In genomic region chr2:113756088-113757058, GRCh38 we compare ENCODE assay signal across 8 cellular contexts. TPM values are rescaled to one million over a fixed set of nuclear protein-coding genes. Genes with fewer than 3 reads are reported as not detected.
DNase-seq lines count a peak whose midpoint lies in the region; ATAC-seq, FAIRE-seq and TF ChIP-seq lines count a peak whose summit lies in the region.

A gene with protein sequence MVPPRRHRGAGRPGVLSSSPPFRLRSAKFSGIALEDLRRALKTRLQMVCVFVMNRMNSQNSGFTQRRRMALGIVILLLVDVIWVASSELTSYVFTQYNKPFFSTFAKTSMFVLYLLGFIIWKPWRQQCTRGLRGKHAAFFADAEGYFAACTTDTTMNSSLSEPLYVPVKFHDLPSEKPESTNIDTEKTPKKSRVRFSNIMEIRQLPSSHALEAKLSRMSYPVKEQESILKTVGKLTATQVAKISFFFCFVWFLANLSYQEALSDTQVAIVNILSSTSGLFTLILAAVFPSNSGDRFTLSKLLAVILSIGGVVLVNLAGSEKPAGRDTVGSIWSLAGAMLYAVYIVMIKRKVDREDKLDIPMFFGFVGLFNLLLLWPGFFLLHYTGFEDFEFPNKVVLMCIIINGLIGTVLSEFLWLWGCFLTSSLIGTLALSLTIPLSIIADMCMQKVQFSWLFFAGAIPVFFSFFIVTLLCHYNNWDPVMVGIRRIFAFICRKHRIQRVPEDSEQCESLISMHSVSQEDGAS (minus strand): TSS chr2:113756642. CDS start chr2:113756409, 233 bp downstream.

- H3K36me3 ChIP-seq in OCI-LY1 (ENCODE audit: insufficient read depth, low read length): peaks cover 13% of the 10 kb centered on the region

- ATAC-seq in GM21526 (IDR thresholded peaks at IDR 0.05; ENCODE audit: low FRiP score, unreplicated experiment): peak; percentile 85

- peak within 1 kb of the TSS; percentile 91 for H3K9ac ChIP-seq in OCI-LY1 (ENCODE audit: low read length)

- H2AFZ ChIP-seq in OCI-LY1 (ENCODE audit: low read length): no peak within 1 kb of the TSS

- DNase-seq in D721Med (ENCODE audit: insufficient read length, low spot score): peak; percentile 31
- peak; percentile 84 for DNase-seq in HuH-7 (ENCODE audit: low spot score)
- peak; percentile 92 for DNase-seq in activated CD8-positive, alpha-beta memory T cell treated with anti-CD3 and anti-CD28 coated beads, Interleukin-2, amount 50 U/mL, for 4 hours
- peak; percentile 94 for DNase-seq in midbrain (lab: John Stamatoyannopoulos, UW)
- DNase-seq in stimulated activated CD8-positive, alpha-beta memory T cell treated with anti-CD3 and anti-CD28 coated beads, Interleukin-15, amount 100 ng/mL, for 48 hours (ENCODE audit: low read depth in 2 of 2): peak; percentile 86 to 92

- H3K9me2 ChIP-seq in OCI-LY1 (ENCODE audit: low read depth, low read length): no peaks in the 10 kb centered on the region

- peak within 1 kb of the TSS; percentile 95 for H3K4me3 ChIP-seq in OCI-LY1 (ENCODE audit: low read depth, low read length, poor library complexity, severe bottlenecking)

- no peaks in the 10 kb centered on the region for H4K20me1 ChIP-seq in OCI-LY1 (ENCODE audit: insufficient read depth, low read length)

- no peaks in the 10 kb centered on the region for H3F3A ChIP-seq in OCI-LY1 (ENCODE audit: insufficient read depth, low read length)

- TF ChIP-seq CTCF in D721Med (IDR thresholded peaks at IDR 0.05; ENCODE audit: insufficient read depth, missing control alignments): no peak
- TF ChIP-seq CTCF in OCI-LY1 (IDR thresholded peaks at IDR 0.05; ENCODE audit: low read length): no peak; the same call in 1 of the 2 replicates

- peaks cover 36% of the 10 kb centered on the region for H3K79me2 ChIP-seq in OCI-LY1 (ENCODE audit: insufficient read depth, low read length)

- H3K27me3 ChIP-seq in OCI-LY1 (ENCODE audit: insufficient read depth, low read length): no peaks in the 10 kb centered on the region

- no peaks in the 10 kb centered on the region for H3K9me3 ChIP-seq in OCI-LY1 (ENCODE audit: low read length)

- peaks cover 28% of the 10 kb centered on the region for H3K4me1 ChIP-seq in OCI-LY1 (ENCODE audit: insufficient read depth, low read length, severe bottlenecking)

- peak within 1 kb of the TSS; percentile 96 for H3K4me2 ChIP-seq in OCI-LY1 (ENCODE audit: low read length)

- no peak for FAIRE-seq in D721Med (lab: Jason Lieb, UNC)

- H3K27ac ChIP-seq in OCI-LY1 (ENCODE audit: low read depth, low read length, poor library complexity, severe bottlenecking): peak within 1 kb of the TSS; percentile 93

- in situ Hi-C loops in endometrial microvascular endothelial cells (cut with HindIII; ENCODE audit: inconsistent ontology term, low pct_unique_long_range_greater_than_20kb, low sequenced_read_pairs): loop anchor here (25.0 kb wide), 1 partner anchor 131 kb away; the partner anchor contains the start of gene ACTR3

RNA-seq across cellular contexts. Expression of the gene that starts here (rescaled TPM):
- total RNA-seq in endometrial microvascular endothelial cells (ENCODE audit: inconsistent ontology term): 84.1 TPM

Comparison
In these comparisons a context has a peak if more than half of its experiments do, and no peak if none do; other contexts are left out.
1. Peak in every context shown above with its lines: DNase-seq, ATAC-seq, H3K4me3 ChIP-seq and H3K27ac ChIP-seq.
2. DNase-seq: peak in every context shown above with its lines; median percentile 94 in midbrain; 92 in activated CD8-positive, alpha-beta memory T cell treated with anti-CD3 and anti-CD28 coated beads, Interleukin-2, amount 50 U/mL, for 4 hours; 89 in stimulated activated CD8-positive, alpha-beta memory T cell treated with anti-CD3 and anti-CD28 coated beads, Interleukin-15, amount 100 ng/mL, for 48 hours; 84 in HuH-7; 31 in D721Med.